Comparison of ENCODE assay signal across 11 cellular contexts in the genomic region with DNA sequence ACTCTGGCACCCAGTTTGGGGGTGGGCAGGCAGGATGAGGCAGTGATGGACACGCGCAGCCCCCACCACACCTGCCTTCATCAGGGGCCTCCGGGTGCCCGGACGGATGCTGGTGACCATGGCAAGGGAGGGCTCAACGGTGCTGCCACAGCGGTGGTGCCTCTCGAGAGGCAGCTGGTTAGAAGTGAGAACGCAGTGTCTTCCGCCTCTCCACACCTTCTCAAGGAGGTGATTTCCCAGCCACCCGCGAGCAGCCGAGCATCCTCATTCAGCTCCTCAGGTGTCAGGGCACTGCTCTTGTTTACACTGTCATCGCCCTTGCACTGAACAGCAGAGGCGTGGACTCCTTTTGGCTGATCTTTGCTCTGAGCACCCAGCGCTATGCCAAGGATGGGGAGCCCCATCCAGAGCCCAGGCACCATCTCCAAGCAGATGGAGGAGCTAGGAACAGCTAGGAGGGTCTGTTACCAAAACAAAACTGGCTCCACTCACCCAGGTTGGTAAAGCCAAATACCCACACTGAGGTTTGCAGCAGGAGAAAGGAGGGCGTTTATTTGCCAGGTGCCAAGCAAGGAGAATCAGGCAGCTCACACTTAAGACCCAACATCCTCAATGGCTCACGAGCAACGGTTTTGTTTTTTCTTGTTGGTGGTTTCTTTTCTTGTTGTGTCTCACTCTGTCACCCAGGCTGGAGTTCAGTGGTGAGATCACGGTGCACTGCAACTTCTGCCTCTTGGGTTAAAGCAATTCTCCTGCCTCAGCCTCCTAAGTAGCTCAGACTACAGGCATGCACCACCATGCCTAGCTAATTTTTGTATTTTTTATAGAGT.
A peak's percentile ranks its signal among the peaks of the same experiment; 100 is the strongest.
DNase-seq lines count a peak whose midpoint lies in the region; ATAC-seq lines count a peak whose summit lies in the region.
"Had no signal": no experiment of that assay in that cellular context is flagged by ENCODE, and none has a peak within 500 bp of the region (broad histone marks: within the 10 kb centered on the region; RNA-seq: fewer than 3 reads in every experiment).

No MANE protein-coding gene starts in this region.

- H3K36me3 Mint-ChIP-seq in activated T-helper 1 cell treated with anti-CD3 and anti-CD28 coated beads, Interleukin-12 subunit alpha, Interleukin-12 subunit beta, Interleukin-2, Interleukin-4 antibody, amounts not matched to agents 30 ng/mL and 10 ng/mL and 1 ng/mL, durations not matched to agents 14 hours and 24 hours and 36 hours (ENCODE audit: low read depth), result no peaks in the 10 kb centered on the region

- intact Hi-C loops in activated T-helper 1 cell treated with anti-CD3 and anti-CD28 coated beads, Interleukin-12 subunit alpha, Interleukin-12 subunit beta, Interleukin-2, Interleukin-4 antibody, amounts not matched to agents 30 ng/mL and 10 ng/mL and 1 ng/mL, durations not matched to agents 14 hours and 24 hours and 36 hours (cut with micrococcal nuclease), result loop anchor here (1.0 kb wide), 3 partner anchors 59 to 173 kb away; no protein-coding TSS in a partner anchor

- peak overlapping the region; percentile 75 for H3K27ac Mint-ChIP-seq in activated T-helper 1 cell treated with anti-CD3 and anti-CD28 coated beads, Interleukin-12 subunit alpha, Interleukin-12 subunit beta, Interleukin-2, Interleukin-4 antibody, amounts not matched to agents 30 ng/mL and 10 ng/mL and 1 ng/mL, durations not matched to agents 14 hours and 24 hours and 36 hours
- peak overlapping the region; percentile 26 to 64 for H3K27ac Mint-ChIP-seq in stimulated activated naive CD8-positive, alpha-beta T cell treated with anti-CD3 and anti-CD28 coated beads, Interleukin-15, amount 100 ng/mL, for 72 hours

- peaks cover 26% of the 10 kb centered on the region for H3K27me3 Mint-ChIP-seq in activated T-helper 1 cell treated with anti-CD3 and anti-CD28 coated beads, Interleukin-12 subunit alpha, Interleukin-12 subunit beta, Interleukin-2, Interleukin-4 antibody, amounts not matched to agents 30 ng/mL and 10 ng/mL and 1 ng/mL, durations not matched to agents 14 hours and 24 hours and 36 hours (ENCODE audit: insufficient read depth)
- H3K27me3 Mint-ChIP-seq in stimulated activated naive CD8-positive, alpha-beta T cell treated with anti-CD3 and anti-CD28 coated beads, Interleukin-15, amount 100 ng/mL, for 72 hours, result no peaks in the 10 kb centered on the region

- H3K4me3 Mint-ChIP-seq in activated T-helper 1 cell treated with anti-CD3 and anti-CD28 coated beads, Interleukin-12 subunit alpha, Interleukin-12 subunit beta, Interleukin-2, Interleukin-4 antibody, amounts not matched to agents 30 ng/mL and 10 ng/mL and 1 ng/mL, durations not matched to agents 14 hours and 24 hours and 36 hours, result peak overlapping the region; percentile 37
- peak overlapping the region; percentile 31 to 42 for H3K4me3 Mint-ChIP-seq in stimulated activated naive CD8-positive, alpha-beta T cell treated with anti-CD3 and anti-CD28 coated beads, Interleukin-15, amount 100 ng/mL, for 72 hours
- H3K4me3 Mint-ChIP-seq: neural crest cell had no signal

- peaks cover 21% of the 10 kb centered on the region for H3K4me1 Mint-ChIP-seq in activated T-helper 1 cell treated with anti-CD3 and anti-CD28 coated beads, Interleukin-12 subunit alpha, Interleukin-12 subunit beta, Interleukin-2, Interleukin-4 antibody, amounts not matched to agents 30 ng/mL and 10 ng/mL and 1 ng/mL, durations not matched to agents 14 hours and 24 hours and 36 hours (ENCODE audit: low read depth)
- H3K4me1 Mint-ChIP-seq in stimulated activated naive CD8-positive, alpha-beta T cell treated with anti-CD3 and anti-CD28 coated beads, Interleukin-15, amount 100 ng/mL, for 72 hours, result peaks cover 29% of the 10 kb centered on the region

- ATAC-seq in stimulated activated naive CD8-positive, alpha-beta T cell treated with anti-CD3 and anti-CD28 coated beads, Interleukin-15, amount 100 ng/mL, for 72 hours, result peak; percentile 96

- no peaks in the 10 kb centered on the region for H3K9me3 Mint-ChIP-seq in activated T-helper 1 cell treated with anti-CD3 and anti-CD28 coated beads, Interleukin-12 subunit alpha, Interleukin-12 subunit beta, Interleukin-2, Interleukin-4 antibody, amounts not matched to agents 30 ng/mL and 10 ng/mL and 1 ng/mL, durations not matched to agents 14 hours and 24 hours and 36 hours
- H3K9me3 Mint-ChIP-seq in stimulated activated naive CD8-positive, alpha-beta T cell treated with anti-CD3 and anti-CD28 coated beads, Interleukin-15, amount 100 ng/mL, for 72 hours, result no peaks in the 10 kb centered on the region
- H3K9me3 Mint-ChIP-seq: neural crest cell had no signal

- DNase-seq in T-helper 22 cell (ENCODE audit: low read depth) (peak; percentile 56), NCI-H510A treated with DMSO at 0.1 percent for 48 hours (lab: John Stamatoyannopoulos, UW) (no peak), NCI-H2196 treated with DMSO at 0.1 percent for 48 hours (lab: John Stamatoyannopoulos, UW; ENCODE audit: unreplicated experiment) (no peak), NCI-H128 (lab: John Stamatoyannopoulos, UW; ENCODE audit: unreplicated experiment) (no peak)
- peak; percentile 71 for DNase-seq in activated T-helper 1 cell treated with anti-CD3 and anti-CD28 coated beads, Interleukin-12 subunit alpha, Interleukin-12 subunit beta, Interleukin-2, Interleukin-4 antibody, amounts not matched to agents 30 ng/mL and 10 ng/mL and 1 ng/mL, durations not matched to agents 14 hours and 24 hours and 36 hours (ENCODE audit: low spot score)
- peak; percentile 44 for DNase-seq in stimulated activated CD4-positive, alpha-beta T cell treated with anti-CD3 and anti-CD28 coated beads, Interleukin-12 subunit alpha, Interleukin-12 subunit beta, amount 100 ng/mL, for 4 hours
- DNase-seq in stimulated activated naive CD8-positive, alpha-beta T cell treated with anti-CD3 and anti-CD28 coated beads, Interleukin-15, amount 100 ng/mL, for 72 hours, result peak; percentile 52 to 74
- DNase-seq: hypothalamus, NCI-H187, transverse colon had no signal

Comparison
In these comparisons a context has a peak if more than half of its experiments do, and no peak if none do; other contexts are left out.
1. DNase-seq: peak in T-helper 22 cell (single experiment), activated T-helper 1 cell treated with anti-CD3 and anti-CD28 coated beads, Interleukin-12 subunit alpha, Interleukin-12 subunit beta, Interleukin-2, Interleukin-4 antibody, amounts not matched to agents 30 ng/mL and 10 ng/mL and 1 ng/mL, durations not matched to agents 14 hours and 24 hours and 36 hours (single experiment), stimulated activated CD4-positive, alpha-beta T cell treated with anti-CD3 and anti-CD28 coated beads, Interleukin-12 subunit alpha, Interleukin-12 subunit beta, amount 100 ng/mL, for 4 hours (single experiment) and stimulated activated naive CD8-positive, alpha-beta T cell treated with anti-CD3 and anti-CD28 coated beads, Interleukin-15, amount 100 ng/mL, for 72 hours (2 of 2); none in NCI-H510A treated with DMSO at 0.1 percent for 48 hours (single experiment), NCI-H2196 treated with DMSO at 0.1 percent for 48 hours (single experiment) and NCI-H128 (single experiment).